ENCODE assay signal across 13 cellular contexts in the genomic region with DNA sequence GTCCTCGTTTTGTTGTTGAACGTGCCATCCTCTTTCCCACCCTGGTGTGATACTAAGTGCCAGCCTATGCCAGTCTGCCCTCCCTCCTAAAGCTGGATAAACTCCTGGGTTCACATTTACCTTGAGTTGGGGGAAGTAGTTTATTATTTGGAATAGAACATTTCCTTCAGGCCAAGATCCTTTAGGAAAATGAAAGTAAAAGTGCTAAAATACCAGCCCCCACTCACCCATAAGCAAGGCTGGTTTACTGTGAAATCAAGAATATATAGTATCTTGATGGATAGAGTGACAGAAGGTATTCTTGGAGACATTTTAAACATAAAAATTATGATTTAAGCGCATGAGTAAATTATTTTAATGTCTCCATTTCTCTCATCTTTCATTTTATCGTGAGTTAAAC. TPM values are rescaled to one million over a fixed set of nuclear protein-coding genes. Genes with fewer than 3 reads are reported as not detected.
A peak's percentile ranks its signal among the peaks of the same experiment; 100 is the strongest.
DNase-seq lines count a peak whose midpoint lies in the region; ATAC-seq and TF ChIP-seq lines count a peak whose summit lies in the region.
"Had no signal": no experiment of that assay in that cellular context is flagged by ENCODE, and none has a peak within 500 bp of the region (broad histone marks: within the 10 kb centered on the region; RNA-seq: fewer than 3 reads in every experiment).

No MANE protein-coding gene starts in this region.

- WGBS in H9 (ENCODE audit: extremely low coverage, insufficient read length, low lambda C conversion rate), result no CpG with 5 or more reads among the region's 4 CpGs

- peak overlapping the region in 2 of 3 experiments; percentile 59 to 93; a peak in 4 of 7 replicates for H3K27ac Mint-ChIP-seq in H9
- H3K27ac Mint-ChIP-seq: activated CD4-positive, alpha-beta T cell treated with anti-CD3 and anti-CD28 coated beads, Interleukin-2, amount 10 ng/mL, durations not matched to agents 7 days and 5 days; CD4-positive, alpha-beta memory T cell had no signal

- peaks cover 29 to 85% (median 72%) of the 10 kb centered on the region in 3 experiments; a peak in 6 of 7 replicates for H3K36me3 Mint-ChIP-seq in H9 (ENCODE audit: insufficient read depth in 1 of 3, low read depth in 3 of 3)

- H3K27ac ChIP-seq in H9 (ENCODE audit: insufficient read length, low read depth, low read length) (no peak overlapping the region), ascending aorta (peak overlapping the region; percentile 79 to 86), lower lobe of right lung (no peak overlapping the region), thoracic aorta (peak overlapping the region; percentile 80 to 82), RWPE1 (no peak overlapping the region)

- H4K20me1 ChIP-seq in H9 (ENCODE audit: control insufficient read depth, insufficient read depth, insufficient read length), result no peaks in the 10 kb centered on the region

- H3K4me1 ChIP-seq in H9 (ENCODE audit: insufficient read depth, low read length) (peaks cover 8% of the 10 kb centered on the region; the same call in 1 of the 2 replicates), ascending aorta (peaks cover 7 to 61% of the 10 kb centered on the region in 2 donors), lower lobe of right lung (peaks cover 48% of the 10 kb centered on the region), thoracic aorta (ENCODE audit: control insufficient read depth in 1 of 2, low read depth in 2 of 2) (peaks cover 41 to 77% of the 10 kb centered on the region in 2 donors)

- no peak overlapping the region for H3K56ac ChIP-seq in H9 (ENCODE audit: insufficient read length, low read depth, low read length)

- no peak overlapping the region for H2BK120ac ChIP-seq in H9 (ENCODE audit: low read depth, low read length, poor library complexity, severe bottlenecking)

- H3T11ph ChIP-seq in H9 (ENCODE audit: low read length), result no peak overlapping the region

- H3K4me3 ChIP-seq in ascending aorta (peak overlapping the region; percentile 18 to 52), lower lobe of right lung (peak overlapping the region; percentile 17), thoracic aorta (peak overlapping the region; percentile 67)

- no peak overlapping the region for H3K4me3 Mint-ChIP-seq in H9
- H3K4me3 Mint-ChIP-seq: activated CD4-positive, alpha-beta T cell treated with anti-CD3 and anti-CD28 coated beads, Interleukin-2, amount 10 ng/mL, durations not matched to agents 7 days and 5 days; CD4-positive, alpha-beta memory T cell had no signal

- H3K27me3 Mint-ChIP-seq in H9 (ENCODE audit: low read depth), result no peaks in the 10 kb centered on the region

- H2BK5ac ChIP-seq in H9 (ENCODE audit: insufficient read length, low read length), result no peak overlapping the region

- no peaks in the 10 kb centered on the region for H3K27me3 ChIP-seq in H9 (ENCODE audit: insufficient read depth, low read length)
- H3K27me3 ChIP-seq in ascending aorta, result no peaks in the 10 kb centered on the region
- H3K27me3 ChIP-seq in lower lobe of right lung (ENCODE audit: low read depth), result no peaks in the 10 kb centered on the region
- H3K27me3 ChIP-seq in thoracic aorta (replicated peaks; ENCODE audit: insufficient read depth), result no peaks in the 10 kb centered on the region

- no peak overlapping the region for H2BK12ac ChIP-seq in H9 (ENCODE audit: insufficient read length, low read depth, low read length)

- POLR2A ChIA-PET in RWPE1 (lab: Yijun Ruan, JAX; ENCODE audit: low non-redundant PET), result no interaction called here

- no peak overlapping the region for H3K9ac ChIP-seq in H9 (ENCODE audit: extremely low read depth, insufficient read length, low read length)

- ATAC-seq in lower lobe of right lung (no peak), thoracic aorta (ENCODE audit: insufficient number of reproducible peaks, low FRiP score, low read depth) (no peak), HG03135 (IDR thresholded peaks at IDR 0.05; ENCODE audit: unreplicated experiment) (no peak), GM19455 (IDR thresholded peaks at IDR 0.05; ENCODE audit: unreplicated experiment) (no peak)

- peaks cover 8% of the 10 kb centered on the region for H3K79me1 ChIP-seq in H9 (ENCODE audit: insufficient read depth, low read depth, low read length, poor library complexity, severe bottlenecking)

- H3K4me2 ChIP-seq in H9 (ENCODE audit: insufficient read depth, insufficient read length, low read length), result no peak overlapping the region

- H4K5ac ChIP-seq in H9 (ENCODE audit: insufficient read length, low read depth, low read length), result no peak overlapping the region

- no peaks in the 10 kb centered on the region for H3K9me3 ChIP-seq in H9 (ENCODE audit: control insufficient read depth, low read depth, low read length)
- H3K9me3 ChIP-seq in ascending aorta, result no peaks in the 10 kb centered on the region
- no peaks in the 10 kb centered on the region for H3K9me3 ChIP-seq in lower lobe of right lung
- H3K9me3 ChIP-seq in thoracic aorta, result no peaks in the 10 kb centered on the region

- H4K91ac ChIP-seq in H9 (ENCODE audit: insufficient read length, low read depth, low read length), result no peak overlapping the region

- intact Hi-C loops in ascending aorta (cut with DNase I) (loop anchor here (5.0 kb wide), 1 partner anchor 39 kb away; no protein-coding TSS in a partner anchor), lower lobe of right lung (cut with DNase I) (no loop called here)

- no peak overlapping the region for H4K8ac ChIP-seq in H9 (replicated peaks; ENCODE audit: insufficient read length, low read depth, low read length)

- H2BK15ac ChIP-seq in H9 (ENCODE audit: low read depth, low read length), result no peak overlapping the region

- peaks cover 57% of the 10 kb centered on the region for H3K79me2 ChIP-seq in H9 (ENCODE audit: insufficient read depth, low read length)

- DNase-seq in H9 (no peak), ascending aorta (ENCODE audit: low spot score in 2 of 2) (no peak), lower lobe of right lung (no peak), thoracic aorta (ENCODE audit: low spot score) (no peak), RWPE1 (ENCODE audit: low spot score) (no peak), NCI-H748 (lab: John Stamatoyannopoulos, UW; ENCODE audit: unreplicated experiment) (no peak)
- DNase-seq: activated CD4-positive, alpha-beta T cell treated with anti-CD3 and anti-CD28 coated beads, Interleukin-2, amount 10 ng/mL, durations not matched to agents 7 days and 5 days; activated effector memory CD4-positive, alpha-beta T cell treated with anti-CD3 and anti-CD28 coated beads, Interleukin-2, amount 50 U/mL, for 16 hours; CD4-positive, alpha-beta memory T cell; foreskin melanocyte; NCI-H526 had no signal

- H3K14ac ChIP-seq in H9 (ENCODE audit: insufficient read depth, low read length), result no peak overlapping the region

- CTCF ChIA-PET in RWPE1 (lab: Yijun Ruan, JAX), result no interaction called here

- no peak overlapping the region for H2BK20ac ChIP-seq in H9 (ENCODE audit: low read depth, low read length, poor library complexity, severe bottlenecking)

- no peak for TF ChIP-seq CTCF in H9 (conservative IDR thresholded peaks at IDR 0.05)
- TF ChIP-seq CTCF in ascending aorta (IDR thresholded peaks at IDR 0.05), result no peak
- TF ChIP-seq CTCF in lower lobe of right lung (IDR thresholded peaks at IDR 0.05), result no peak
- no peak for TF ChIP-seq CTCF in thoracic aorta (IDR thresholded peaks at IDR 0.05)
- TF ChIP-seq CTCF in RWPE1 (conservative IDR thresholded peaks at IDR 0.05; ENCODE audit: low read depth), result no peak

- H3K36me3 ChIP-seq in ascending aorta, result no peaks in the 10 kb centered on the region
- H3K36me3 ChIP-seq in lower lobe of right lung, result no peaks in the 10 kb centered on the region
- H3K36me3 ChIP-seq in thoracic aorta, result no peaks in the 10 kb centered on the region

- no peaks in the 10 kb centered on the region for H3K9me3 Mint-ChIP-seq in H9
- H3K9me3 Mint-ChIP-seq: activated CD4-positive, alpha-beta T cell treated with anti-CD3 and anti-CD28 coated beads, Interleukin-2, amount 10 ng/mL, durations not matched to agents 7 days and 5 days; CD4-positive, alpha-beta memory T cell had no signal

- no peak overlapping the region for H3K18ac ChIP-seq in H9 (ENCODE audit: insufficient read length, low read depth, low read length)

- no peak overlapping the region for H3K23ac ChIP-seq in H9 (ENCODE audit: insufficient read length, low read depth, low read length)

- no peak overlapping the region for H3K4ac ChIP-seq in H9 (ENCODE audit: low read depth, low read length)

- H3K4me1 Mint-ChIP-seq in H9, result peaks cover 50 to 57% of the 10 kb centered on the region in 2 experiments

- no peaks in the 10 kb centered on the region for H3K23me2 ChIP-seq in H9 (ENCODE audit: insufficient read length, low read depth, low read length, poor library complexity, severe bottlenecking)

- H2AK5ac ChIP-seq in H9 (ENCODE audit: insufficient read length, low read length), result no peak overlapping the region

- no peak overlapping the region for H2AFZ ChIP-seq in H9 (ENCODE audit: low read length)

RNA-seq across cellular contexts. Expression of gene ZNF532, which starts 27.1 kb away (rescaled TPM):
- total RNA-seq in H9 (2021) (254 and 258 TPM in 2 replicates), ascending aorta (161 TPM), lower lobe of right lung (54.0 TPM), thoracic aorta (100 to 1,000 TPM; 133 to 211 TPM)

Comparison
In these comparisons a context has a peak if more than half of its experiments do, and no peak if none do; other contexts are left out.
1. H3K27ac ChIP-seq: peak in ascending aorta (2 of 2) and thoracic aorta (2 of 2); none in H9 (single experiment), lower lobe of right lung (single experiment) and RWPE1 (single experiment).
2. H3K4me3 ChIP-seq: peak in every context shown above with its lines; median percentile 67 in thoracic aorta; 35 in ascending aorta; 17 in lower lobe of right lung.